Comparison of ENCODE assay signal across 17 cellular contexts in the genomic region with DNA sequence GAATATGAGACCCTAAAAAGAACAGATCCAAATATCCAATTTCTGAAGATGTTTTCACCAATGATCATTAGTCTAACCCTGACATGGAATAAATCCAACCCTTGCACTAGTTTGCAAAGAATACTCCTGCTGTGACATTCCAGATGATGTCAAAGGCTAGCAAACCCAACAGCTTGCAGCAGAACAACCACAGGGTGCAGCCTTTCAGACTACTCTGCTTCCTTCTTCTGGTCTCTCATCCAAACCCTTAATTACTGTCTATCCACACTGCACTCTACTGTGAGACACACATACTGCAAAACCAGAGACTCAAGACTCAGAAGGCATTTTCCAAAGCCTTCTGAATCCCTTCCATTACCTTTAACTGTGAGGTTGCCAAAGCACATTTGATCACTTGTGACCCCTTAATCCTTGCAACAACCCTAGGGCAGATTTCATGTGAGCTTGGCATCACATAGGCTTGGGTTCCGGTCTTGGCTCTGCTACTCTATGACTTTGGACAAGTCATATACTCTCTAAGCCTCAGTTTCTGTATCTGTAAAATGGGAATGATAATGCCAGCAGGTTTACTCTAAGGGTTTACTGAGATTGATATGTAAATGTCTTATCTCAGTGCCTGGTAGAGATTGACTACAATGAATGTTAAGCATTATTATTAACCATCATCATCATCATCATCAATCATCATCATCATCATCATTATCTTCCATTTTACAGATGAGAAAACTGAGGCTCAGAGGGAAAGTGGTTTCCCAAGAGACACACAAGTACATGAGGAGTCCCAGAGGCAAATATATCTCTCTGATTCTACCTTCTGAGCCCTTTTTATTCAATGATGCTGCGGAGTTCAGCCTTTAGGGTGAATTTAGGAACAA.
A peak's percentile ranks its signal among the peaks of the same experiment; 100 is the strongest.
DNase-seq lines count a peak whose midpoint lies in the region; ATAC-seq and TF ChIP-seq lines count a peak whose summit lies in the region.
"Had no signal": no experiment of that assay in that cellular context is flagged by ENCODE, and none has a peak within 500 bp of the region (broad histone marks: within the 10 kb centered on the region; RNA-seq: fewer than 3 reads in every experiment).

No MANE protein-coding gene starts in this region.

- no peak overlapping the region for H3K27ac Mint-ChIP-seq in activated naive CD8-positive, alpha-beta T cell treated with anti-CD3 and anti-CD28 coated beads for 36 hours
- H3K27ac Mint-ChIP-seq: HFFc6, IgD-negative memory B cell, T-cell had no signal

- no peaks in the 10 kb centered on the region for H3K27me3 ChIP-seq in colonic mucosa
- no peaks in the 10 kb centered on the region for H3K27me3 ChIP-seq in upper lobe of left lung

- ATAC-seq in upper lobe of left lung (ENCODE audit: low FRiP score in 2 of 2): no peak
- ATAC-seq: Panc1, T-cell had no signal

- H3K9me3 ChIP-seq in colonic mucosa (no peaks in the 10 kb centered on the region), upper lobe of left lung (no peaks in the 10 kb centered on the region)

- no peak overlapping the region for H3K27ac ChIP-seq in colonic mucosa
- no peak overlapping the region for H3K27ac ChIP-seq in upper lobe of left lung
- H3K27ac ChIP-seq: C4-2B had no signal

- no peak overlapping the region for H3K4me3 Mint-ChIP-seq in activated naive CD8-positive, alpha-beta T cell treated with anti-CD3 and anti-CD28 coated beads for 36 hours
- H3K4me3 Mint-ChIP-seq: HFFc6, T-cell had no signal

- intact Hi-C loops in colonic mucosa (cut with DNase I): no loop called here

- H3K36me3 Mint-ChIP-seq in activated naive CD8-positive, alpha-beta T cell treated with anti-CD3 and anti-CD28 coated beads for 36 hours: no peaks in the 10 kb centered on the region
- H3K36me3 Mint-ChIP-seq: IgD-negative memory B cell, T-cell had no signal

- H3K27me3 Mint-ChIP-seq in activated naive CD8-positive, alpha-beta T cell treated with anti-CD3 and anti-CD28 coated beads for 36 hours: peaks cover 28% of the 10 kb centered on the region

- in situ Hi-C loops in astrocyte of the spinal cord (cut with HindIII; ENCODE audit: low sequenced_read_pairs): no loop called here

- H3K4me1 Mint-ChIP-seq in activated naive CD8-positive, alpha-beta T cell treated with anti-CD3 and anti-CD28 coated beads for 36 hours: no peaks in the 10 kb centered on the region

- no peaks in the 10 kb centered on the region for H3K4me1 ChIP-seq in colonic mucosa
- H3K4me1 ChIP-seq in upper lobe of left lung: no peaks in the 10 kb centered on the region

- H3K9me3 Mint-ChIP-seq in activated naive CD8-positive, alpha-beta T cell treated with anti-CD3 and anti-CD28 coated beads for 36 hours: peaks cover 1% of the 10 kb centered on the region
- H3K9me3 Mint-ChIP-seq: HFFc6, T-cell had no signal

- TF ChIP-seq EP300 in upper lobe of left lung (IDR thresholded peaks at IDR 0.05): no peak

- no peak for TF ChIP-seq POLR2A in upper lobe of left lung (IDR thresholded peaks at IDR 0.05)

- peak; percentile 17 for DNase-seq in activated CD8-positive, alpha-beta memory T cell treated with anti-CD3 and anti-CD28 coated beads for 24 hours
- no peak for DNase-seq in activated CD8-positive, alpha-beta memory T cell treated with anti-CD3 and anti-CD28 coated beads, Interleukin-2, amount 50 U/mL, for 48 hours
- peak; percentile 58 for DNase-seq in MV-4-11 (lab: John Stamatoyannopoulos, UW)
- DNase-seq in astrocyte of the spinal cord (ENCODE audit: low read depth, low spot score): peak; percentile 29
- no peak for DNase-seq in colonic mucosa
- DNase-seq in activated naive CD8-positive, alpha-beta T cell treated with anti-CD3 and anti-CD28 coated beads for 36 hours: no peak
- DNase-seq in upper lobe of left lung: no peak
- DNase-seq: HFFc6, MM.1S, NCI-H1417, NCI-H187 treated with DMSO at 0.1 percent for 48 hours, NCI-H226, NCI-H524, T-cell had no signal

- H3K36me3 ChIP-seq in colonic mucosa (no peaks in the 10 kb centered on the region), upper lobe of left lung (no peaks in the 10 kb centered on the region)

- no peak overlapping the region for H3K9ac ChIP-seq in colonic mucosa (ENCODE audit: low read depth in 2 of 2, low read length in 2 of 2)

- TF ChIP-seq CTCF in astrocyte of the spinal cord (IDR thresholded peaks at IDR 0.05; ENCODE audit: low read depth, low read length) (no peak), colonic mucosa (IDR thresholded peaks at IDR 0.05) (no peak), upper lobe of left lung (IDR thresholded peaks at IDR 0.05) (no peak)

- WGBS in upper lobe of left lung, 2 donors: 100% methylated on average over 2 of the region's 2 CpGs

- H3K4me3 ChIP-seq in astrocyte of the spinal cord (ENCODE audit: low read depth, low read length) (no peak overlapping the region), colonic mucosa (no peak overlapping the region), upper lobe of left lung (no peak overlapping the region)

Comparison
In these comparisons a context has a peak if more than half of its experiments do, and no peak if none do; other contexts are left out.
1. DNase-seq: peak in activated CD8-positive, alpha-beta memory T cell treated with anti-CD3 and anti-CD28 coated beads for 24 hours (single experiment), MV-4-11 (single experiment) and astrocyte of the spinal cord (single experiment); none in activated CD8-positive, alpha-beta memory T cell treated with anti-CD3 and anti-CD28 coated beads, Interleukin-2, amount 50 U/mL, for 48 hours (single experiment), colonic mucosa (single experiment), activated naive CD8-positive, alpha-beta T cell treated with anti-CD3 and anti-CD28 coated beads for 36 hours (single experiment) and upper lobe of left lung (0 of 2).